In the genomic region with DNA sequence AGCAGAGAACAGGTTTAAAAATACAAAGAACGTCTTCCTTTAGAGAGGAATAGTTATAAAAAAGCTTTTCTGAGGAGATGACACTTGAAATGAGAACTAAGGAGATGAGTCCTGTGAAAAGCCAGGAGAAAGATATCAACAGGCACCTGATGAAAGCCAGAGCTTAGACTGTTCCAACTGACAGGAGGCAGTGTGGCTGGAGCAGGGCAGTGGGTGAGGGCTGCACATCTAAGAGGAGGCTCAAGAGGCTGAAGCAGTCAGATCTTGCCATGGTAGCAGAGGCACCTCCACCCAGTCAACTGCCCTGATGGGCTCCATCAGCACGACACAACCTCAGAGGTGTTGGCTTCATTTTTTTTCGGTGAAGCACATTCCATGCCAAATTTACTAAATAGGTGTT, we compare ENCODE assay signal across 37 cellular contexts.
"Had no signal": no experiment of that assay in that cellular context is flagged by ENCODE, and none has a peak within 500 bp of the region (broad histone marks: within the 10 kb centered on the region; RNA-seq: fewer than 3 reads in every experiment).

No MANE protein-coding gene starts in this region.

- H3K9me3 Mint-ChIP-seq: activated CD4-positive, alpha-beta T cell treated with anti-CD3 and anti-CD28 coated beads, Interleukin-2, amount 10 ng/mL, durations not matched to agents 24 days and 14 days; activated naive CD4-positive, alpha-beta T cell treated with anti-CD3 and anti-CD28 coated beads, Interleukin-2, amount 10 ng/mL, durations not matched to agents 7 days and 5 days; activated naive CD8-positive, alpha-beta T cell treated with anti-CD3 and anti-CD28 coated beads, Interleukin-2, amount 50 U/mL, for 24 hours; activated T-helper 2 cell treated with anti-CD3 and anti-CD28 coated beads, Interferon-gamma antibody, Interleukin-2, Interleukin-4, amounts not matched to agents 10 μg/mL and 5 μg/mL and 100 μg/mL, durations not matched to agents 14 hours and 24 hours and 36 hours had no signal

- DNase-seq: activated B cell treated with CpG ODN at 0.5 μM for 24 hours; activated CD4-positive, alpha-beta memory T cell treated with anti-CD3 and anti-CD28 coated beads for 36 hours; activated CD4-positive, alpha-beta T cell treated with anti-CD3 and anti-CD28 coated beads for 4 hours; activated CD4-positive, alpha-beta T cell treated with anti-CD3 and anti-CD28 coated beads, Interleukin-2, amount 10 ng/mL, durations not matched to agents 24 days and 14 days; activated CD4-positive, alpha-beta T cell treated with anti-CD3 and anti-CD28 coated beads, Interleukin-2, amount 50 U/mL, for 1 hour; activated CD4-positive, alpha-beta T cell treated with anti-CD3 and anti-CD28 coated beads, Interleukin-2, amount 50 U/mL, for 4 hours; activated CD4-positive, CD25-positive, alpha-beta regulatory T cell treated with anti-CD3 and anti-CD28 coated beads, Interleukin-2, amount 50 U/mL, for 72 hours; activated CD8-positive, alpha-beta memory T cell treated with anti-CD3 and anti-CD28 coated beads, Interleukin-2, amount 50 U/mL, for 4 hours; activated CD8-positive, alpha-beta T cell treated with anti-CD3 and anti-CD28 coated beads for 36 hours; activated effector memory CD4-positive, alpha-beta T cell treated with Interleukin-2 at 50 U/mL for 16 hours; activated gamma-delta T cell; activated naive CD4-positive, alpha-beta T cell treated with anti-CD3 and anti-CD28 coated beads, Interleukin-2, amount 10 ng/mL, durations not matched to agents 7 days and 5 days; activated naive CD4-positive, alpha-beta T cell treated with Interleukin-2 at 50 U/mL for 16 hours; activated naive CD8-positive, alpha-beta T cell treated with anti-CD3 and anti-CD28 coated beads, Interleukin-2, amount 10 ng/mL, durations not matched to agents 7 days and 5 days; activated naive CD8-positive, alpha-beta T cell treated with anti-CD3 and anti-CD28 coated beads, Interleukin-2, amount 50 U/mL, for 24 hours; activated T-cell treated with anti-CD3 and anti-CD28 coated beads for 4 hours; activated T-cell treated with anti-CD3 and anti-CD28 coated beads, Interleukin-2, amount 50 U/mL, for 1 hour; activated T-cell treated with anti-CD3 and anti-CD28 coated beads, Interleukin-2, amount 50 U/mL, for 4 hours; amygdala; anterior cingulate cortex; caudate nucleus; cerebellar nuclear complex; T-helper 1 cell; T-helper 2 cell; T-helper 9 cell had no signal

- FAIRE-seq: bronchial epithelial cell, TTC549 had no signal

- H3K4me3 Mint-ChIP-seq: activated B cell treated with CpG ODN at 0.5 μM for 24 hours; activated CD4-positive, alpha-beta memory T cell treated with anti-CD3 and anti-CD28 coated beads for 36 hours; activated CD4-positive, alpha-beta T cell treated with anti-CD3 and anti-CD28 coated beads, Interleukin-2, amount 10 ng/mL, durations not matched to agents 24 days and 14 days; activated CD8-positive, alpha-beta T cell treated with anti-CD3 and anti-CD28 coated beads for 36 hours; activated naive CD4-positive, alpha-beta T cell treated with anti-CD3 and anti-CD28 coated beads, Interleukin-2, amount 10 ng/mL, durations not matched to agents 7 days and 5 days; activated naive CD4-positive, alpha-beta T cell treated with anti-CD3 and anti-CD28 coated beads, Interleukin-2, amount 50 U/mL, for 24 hours; activated naive CD8-positive, alpha-beta T cell; activated naive CD8-positive, alpha-beta T cell treated with anti-CD3 and anti-CD28 coated beads, Interleukin-2, amount 10 ng/mL, durations not matched to agents 7 days and 5 days; activated naive CD8-positive, alpha-beta T cell treated with anti-CD3 and anti-CD28 coated beads, Interleukin-2, amount 50 U/mL, for 24 hours; activated T-cell treated with anti-CD3 and anti-CD28 coated beads, Interleukin-2, amount 50 U/mL, for 4 hours; brain; central memory CD8-positive, alpha-beta T cell; T-helper 1 cell treated with Interleukin-12 subunit alpha and Interleukin-12 subunit beta and Interleukin-4 antibody, amounts not matched to agents 30 μg/mL and 1 μg/mL, for 36 hours; T-helper 2 cell treated with Interferon-gamma antibody and Interleukin-4, amounts not matched to agents 5 μg/mL and 100 μg/mL, for 36 hours had no signal

- H3K4me1 ChIP-seq: ascending aorta had no signal

- H3K27me3 Mint-ChIP-seq: activated B cell treated with CpG ODN at 0.5 μM for 24 hours; activated CD4-positive, alpha-beta memory T cell treated with anti-CD3 and anti-CD28 coated beads for 36 hours; activated CD4-positive, alpha-beta T cell treated with anti-CD3 and anti-CD28 coated beads, Interleukin-2, amount 10 ng/mL, durations not matched to agents 24 days and 14 days; activated CD8-positive, alpha-beta T cell treated with anti-CD3 and anti-CD28 coated beads for 36 hours; activated naive CD4-positive, alpha-beta T cell treated with anti-CD3 and anti-CD28 coated beads, Interleukin-2, amount 10 ng/mL, durations not matched to agents 7 days and 5 days; activated naive CD4-positive, alpha-beta T cell treated with anti-CD3 and anti-CD28 coated beads, Interleukin-2, amount 50 U/mL, for 24 hours; activated naive CD8-positive, alpha-beta T cell; activated naive CD8-positive, alpha-beta T cell treated with anti-CD3 and anti-CD28 coated beads, Interleukin-2, amount 10 ng/mL, durations not matched to agents 7 days and 5 days; activated naive CD8-positive, alpha-beta T cell treated with anti-CD3 and anti-CD28 coated beads, Interleukin-2, amount 50 U/mL, for 24 hours; brain; central memory CD8-positive, alpha-beta T cell had no signal

- ATAC-seq: activated CD8-positive, alpha-beta T cell treated with anti-CD3 and anti-CD28 coated beads for 36 hours; activated naive CD8-positive, alpha-beta T cell treated with anti-CD3 and anti-CD28 coated beads, Interleukin-2, amount 50 U/mL, for 24 hours; activated T-cell treated with anti-CD3 and anti-CD28 coated beads, Interleukin-2, amount 50 U/mL, for 4 hours had no signal

- H3K4me3 ChIP-seq: ascending aorta, cardiac muscle cell had no signal

- H3K36me3 Mint-ChIP-seq: activated CD4-positive, alpha-beta memory T cell treated with anti-CD3 and anti-CD28 coated beads for 36 hours; activated naive CD4-positive, alpha-beta T cell treated with anti-CD3 and anti-CD28 coated beads, Interleukin-2, amount 10 ng/mL, durations not matched to agents 7 days and 5 days; activated naive CD4-positive, alpha-beta T cell treated with anti-CD3 and anti-CD28 coated beads, Interleukin-2, amount 50 U/mL, for 24 hours; activated naive CD8-positive, alpha-beta T cell; activated naive CD8-positive, alpha-beta T cell treated with anti-CD3 and anti-CD28 coated beads, Interleukin-2, amount 10 ng/mL, durations not matched to agents 7 days and 5 days; brain had no signal

- H3K27ac Mint-ChIP-seq: activated B cell treated with CpG ODN at 0.5 μM for 24 hours; activated CD4-positive, alpha-beta memory T cell treated with anti-CD3 and anti-CD28 coated beads for 36 hours; activated CD4-positive, alpha-beta T cell treated with anti-CD3 and anti-CD28 coated beads, Interleukin-2, amount 10 ng/mL, durations not matched to agents 24 days and 14 days; activated CD8-positive, alpha-beta T cell treated with anti-CD3 and anti-CD28 coated beads for 36 hours; activated naive CD4-positive, alpha-beta T cell treated with anti-CD3 and anti-CD28 coated beads, Interleukin-2, amount 10 ng/mL, durations not matched to agents 7 days and 5 days; activated naive CD4-positive, alpha-beta T cell treated with anti-CD3 and anti-CD28 coated beads, Interleukin-2, amount 50 U/mL, for 24 hours; activated naive CD8-positive, alpha-beta T cell; activated naive CD8-positive, alpha-beta T cell treated with anti-CD3 and anti-CD28 coated beads, Interleukin-2, amount 10 ng/mL, durations not matched to agents 7 days and 5 days; activated naive CD8-positive, alpha-beta T cell treated with anti-CD3 and anti-CD28 coated beads, Interleukin-2, amount 50 U/mL, for 24 hours; activated T-helper 2 cell treated with anti-CD3 and anti-CD28 coated beads, Interferon-gamma antibody, Interleukin-2, Interleukin-4, amounts not matched to agents 10 μg/mL and 5 μg/mL and 100 μg/mL, durations not matched to agents 14 hours and 24 hours and 36 hours; brain; T-helper 1 cell treated with Interleukin-12 subunit alpha and Interleukin-12 subunit beta and Interleukin-4 antibody, amounts not matched to agents 30 μg/mL and 1 μg/mL, for 36 hours; T-helper 2 cell treated with Interferon-gamma antibody and Interleukin-4, amounts not matched to agents 5 μg/mL and 100 μg/mL, for 36 hours had no signal

- H3K36me3 ChIP-seq: ascending aorta, cardiac muscle cell had no signal

- H3K4me1 Mint-ChIP-seq: activated B cell treated with CpG ODN at 0.5 μM for 24 hours; activated CD4-positive, alpha-beta T cell treated with anti-CD3 and anti-CD28 coated beads, Interleukin-2, amount 10 ng/mL, durations not matched to agents 24 days and 14 days; activated naive CD4-positive, alpha-beta T cell treated with anti-CD3 and anti-CD28 coated beads, Interleukin-2, amount 10 ng/mL, durations not matched to agents 7 days and 5 days; activated naive CD4-positive, alpha-beta T cell treated with anti-CD3 and anti-CD28 coated beads, Interleukin-2, amount 50 U/mL, for 24 hours; activated naive CD8-positive, alpha-beta T cell treated with anti-CD3 and anti-CD28 coated beads, Interleukin-2, amount 10 ng/mL, durations not matched to agents 7 days and 5 days; activated naive CD8-positive, alpha-beta T cell treated with anti-CD3 and anti-CD28 coated beads, Interleukin-2, amount 50 U/mL, for 24 hours; central memory CD8-positive, alpha-beta T cell had no signal

- H3K27me3 ChIP-seq: ascending aorta, cardiac muscle cell had no signal

- H3K27ac ChIP-seq: ascending aorta, cardiac muscle cell, VCaP had no signal
